1 cellular context compared by ENCODE assay signal in the genomic region with DNA sequence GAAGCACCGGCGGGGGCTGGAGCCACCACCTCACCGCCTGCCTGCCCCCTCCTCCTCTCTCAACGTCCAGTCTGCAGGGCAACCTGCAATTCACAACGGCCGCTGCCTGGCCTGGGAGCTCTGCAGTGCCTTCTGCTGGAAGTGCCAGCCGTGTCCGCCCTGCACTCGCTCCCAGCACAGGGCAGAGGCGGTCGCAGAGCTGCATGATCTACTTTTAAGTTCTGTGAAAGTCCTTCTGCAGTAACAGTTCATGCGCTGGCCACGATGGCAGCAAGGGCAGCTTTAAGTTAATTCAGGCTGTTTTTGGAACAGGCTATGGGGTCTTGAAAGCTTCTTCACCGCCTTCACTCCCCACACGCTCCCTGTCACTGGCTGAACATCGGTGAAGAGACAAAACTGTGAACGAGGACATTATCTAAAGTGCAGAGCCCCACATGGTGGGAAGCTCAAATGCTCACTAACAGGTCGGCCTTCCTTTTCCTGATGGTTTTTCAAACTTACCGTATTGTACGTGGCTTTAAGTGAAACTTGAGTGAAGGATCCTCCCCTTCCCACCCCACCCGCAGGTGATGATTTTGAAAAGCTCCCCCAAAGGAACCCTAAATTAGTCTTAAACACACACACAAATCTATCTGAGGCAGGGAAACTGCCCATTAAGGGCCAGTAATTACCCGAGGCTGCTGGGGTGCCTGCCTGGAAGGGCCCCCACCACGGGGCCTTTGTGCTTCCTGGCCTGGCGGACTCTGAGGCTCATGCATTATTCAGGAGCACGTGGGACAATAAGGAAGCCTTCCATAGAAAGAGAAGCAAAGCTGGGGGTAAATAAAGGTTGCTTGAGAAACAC.
TF ChIP-seq lines count a peak whose summit lies in the region.

No MANE protein-coding gene starts in this region.

TF ChIP-seq in H1, 55 proteins besides CTCF, POLR2A, EP300 and RAD21:
- no peak; the same call in 1 of the 2 replicates for TF ChIP-seq NRF1 (IDR thresholded peaks at IDR 0.05; ENCODE audit: low read depth, low read length)
- TF ChIP-seq, protein P1, sequence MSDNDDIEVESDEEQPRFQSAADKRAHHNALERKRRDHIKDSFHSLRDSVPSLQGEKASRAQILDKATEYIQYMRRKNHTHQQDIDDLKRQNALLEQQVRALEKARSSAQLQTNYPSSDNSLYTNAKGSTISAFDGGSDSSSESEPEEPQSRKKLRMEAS (IDR thresholded peaks at IDR 0.05): peak; percentile 28; the same call in 1 of the 2 replicates
